Comparison of ENCODE assay signal across 27 cellular contexts in genomic region chr5:34064656-34065055, GRCh38.
"Had no signal": no experiment of that assay in that cellular context is flagged by ENCODE, and none has a peak within 500 bp of the region (broad histone marks: within the 10 kb centered on the region; RNA-seq: fewer than 3 reads in every experiment).

No MANE protein-coding gene starts in this region.

- FAIRE-seq: urothelium cell line had no signal

- DNase-seq: stimulated activated CD4-positive, alpha-beta T cell treated with anti-CD3 and anti-CD28 coated beads, Interleukin-2, amount 100 ng/mL, for 48 hours; stimulated activated CD4-positive, alpha-beta T cell treated with anti-CD3 and anti-CD28 coated beads, Interleukin-4, amount 100 ng/mL, for 1 hour; stimulated activated CD4-positive, alpha-beta T cell treated with anti-CD3 and anti-CD28 coated beads, Interleukin-4, amount 100 ng/mL, for 24 hours; stimulated activated CD4-positive, alpha-beta T cell treated with anti-CD3 and anti-CD28 coated beads, Interleukin-4, amount 100 ng/mL, for 4 hours; stimulated activated CD8-positive, alpha-beta memory T cell treated with anti-CD3 and anti-CD28 coated beads, Interleukin-4, amount 100 ng/mL, for 48 hours; stimulated activated naive B cell treated with anti-CD40 and anti-IgM and Interleukin-4, amounts not matched to agents 10 μg/mL and 1 μg/mL and 100 μg/mL, for 72 hours; stimulated activated naive CD4-positive, alpha-beta T cell; stimulated activated naive CD4-positive, alpha-beta T cell treated with Interleukin-2 at 50 U/mL for 16 hours; stimulated activated naive CD8-positive, alpha-beta T cell treated with anti-CD3 and anti-CD28 coated beads, Interleukin-15, amount 100 ng/mL, for 72 hours; stimulated activated naive CD8-positive, alpha-beta T cell treated with anti-CD3 and anti-CD28 coated beads, Interleukin-15, Interleukin-2, amounts not matched to agents 100 U/mL and 50 U/mL, for 24 hours; stomach; substantia nigra; testis; thyroid gland; tibial artery; transverse colon; trophoblast cell; upper lobe of left lung; upper lobe of right lung; uterus had no signal

- H3K9me3 ChIP-seq: stomach, suprapubic skin, testis, thoracic aorta, thyroid gland, tibial artery, tibial nerve, transverse colon, upper lobe of left lung, upper lobe of right lung, uterus, vagina had no signal

- H3K4me1 ChIP-seq: stomach, suprapubic skin, testis, tibial artery, tibial nerve, transverse colon, upper lobe of left lung, upper lobe of right lung, uterus, vagina had no signal

- H3K27me3 ChIP-seq: stomach, suprapubic skin, testis, thyroid gland, tibial artery, tibial nerve, transverse colon, upper lobe of left lung, upper lobe of right lung, uterus, vagina had no signal

- H3K4me3 ChIP-seq: stomach, suprapubic skin, testis, thoracic aorta, thyroid gland, tibial artery, tibial nerve, transverse colon, upper lobe of left lung, upper lobe of right lung, uterus, vagina had no signal

- ATAC-seq: stimulated activated effector memory CD8-positive, alpha-beta T cell treated with anti-CD3 and anti-CD28 coated beads, Interleukin-12 subunit alpha, Interleukin-12 subunit beta, amount 100 ng/mL, for 72 hours; stimulated activated memory B cell treated with anti-CD40 and anti-IgM and Interleukin-4, amounts not matched to agents 10 μg/mL and 1 μg/mL and 100 μg/mL, for 72 hours; stimulated activated naive B cell treated with anti-CD40 and anti-IgM and Interleukin-4, amounts not matched to agents 10 μg/mL and 1 μg/mL and 100 μg/mL, for 72 hours; stimulated activated naive CD8-positive, alpha-beta T cell treated with anti-CD3 and anti-CD28 coated beads, Interleukin-15, amount 100 ng/mL, for 72 hours; stimulated activated naive CD8-positive, alpha-beta T cell treated with anti-CD3 and anti-CD28 coated beads, Interleukin-15, Interleukin-2, amounts not matched to agents 100 U/mL and 50 U/mL, for 24 hours; upper lobe of right lung had no signal

- H3K27ac ChIP-seq: stomach, suprapubic skin, testis, thoracic aorta, thyroid gland, tibial artery, tibial nerve, transverse colon, upper lobe of left lung, upper lobe of right lung, uterus, vagina had no signal

- H3K36me3 ChIP-seq: suprapubic skin, thoracic aorta, thyroid gland, transverse colon, upper lobe of right lung, uterus had no signal
